8 cellular contexts compared by ENCODE assay signal in the genomic region with DNA sequence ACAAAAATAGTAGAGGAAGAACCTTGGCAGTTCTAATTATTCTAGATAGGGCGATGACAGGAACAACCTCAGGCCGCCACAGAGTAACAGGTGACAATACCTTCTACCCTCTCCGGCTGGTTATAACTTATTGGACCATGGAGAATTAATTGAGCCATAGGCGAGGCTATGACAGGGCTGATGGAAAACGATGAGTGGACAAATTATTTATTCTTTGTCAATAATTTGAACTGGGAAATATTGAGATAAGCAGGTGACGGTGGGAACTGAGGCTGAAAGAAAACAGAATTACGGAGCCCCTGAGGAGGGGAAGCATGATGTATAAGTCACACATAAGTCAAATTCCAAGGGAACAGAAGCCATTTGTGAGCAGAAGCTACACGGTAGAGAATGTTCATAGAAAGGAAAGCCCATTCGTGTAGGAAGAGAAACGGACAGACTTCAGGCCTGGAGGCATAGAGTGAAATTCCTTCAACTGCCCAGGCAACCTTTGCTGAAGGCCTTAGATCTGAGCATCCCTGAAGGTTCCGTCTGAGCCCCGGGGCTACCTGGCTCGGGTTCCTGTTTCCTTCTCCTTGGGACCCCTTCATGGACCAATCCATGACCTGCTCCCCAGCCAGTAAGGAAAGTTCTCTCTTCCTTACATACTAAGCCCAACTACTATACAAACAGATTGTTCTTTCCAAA.
"Had no signal": no experiment of that assay in that cellular context is flagged by ENCODE, and none has a peak within 500 bp of the region (broad histone marks: within the 10 kb centered on the region; RNA-seq: fewer than 3 reads in every experiment).

No MANE protein-coding gene starts in this region.

- H3K27ac ChIP-seq: GM23248, HL-60 had no signal

- H3K9me3 ChIP-seq: HAP-1 had no signal

- ATAC-seq: HCT116 had no signal

- H3K4me3 ChIP-seq: GM23248, HAP-1 had no signal

- H3K4me1 ChIP-seq: HAP-1 had no signal

- H3K9ac ChIP-seq: GM23248 had no signal

- H3K36me3 ChIP-seq: HAP-1 had no signal

- DNase-seq: GM23248, GOT3, H7, HFFc6, KG1 had no signal

- H2AFZ ChIP-seq: GM23248 had no signal
